ENCODE assay signal across 11 cellular contexts in genomic region chr4:83581411-83582288, GRCh38. TPM values are rescaled to one million over a fixed set of nuclear protein-coding genes. Genes with fewer than 3 reads are reported as not detected.
A peak's percentile ranks its signal among the peaks of the same experiment; 100 is the strongest.
DNase-seq lines count a peak whose midpoint lies in the region; ATAC-seq, FAIRE-seq and TF ChIP-seq lines count a peak whose summit lies in the region.
"Had no signal": no experiment of that assay in that cellular context is flagged by ENCODE, and none has a peak within 500 bp of the region (broad histone marks: within the 10 kb centered on the region; RNA-seq: fewer than 3 reads in every experiment).

No MANE protein-coding gene starts in this region.

- H4K20me1 ChIP-seq in GM23248 (ENCODE audit: insufficient read depth), result no peaks in the 10 kb centered on the region

- H3K4me1 Mint-ChIP-seq in dendritic cell treated with granulocyte-macrophage colony-stimulating factor and Interleukin-4, amounts not matched to agents 40 ng/mL and 50 ng/mL, for 4 days (ENCODE audit: low read depth), result peaks cover 36% of the 10 kb centered on the region

- H3K27me3 Mint-ChIP-seq in dendritic cell treated with granulocyte-macrophage colony-stimulating factor and Interleukin-4, amounts not matched to agents 40 ng/mL and 50 ng/mL, for 4 days, result no peaks in the 10 kb centered on the region

- H3K27ac Mint-ChIP-seq in dendritic cell treated with granulocyte-macrophage colony-stimulating factor and Interleukin-4, amounts not matched to agents 40 ng/mL and 50 ng/mL, for 4 days, result peak overlapping the region; percentile 71

- intact Hi-C loops in dendritic cell treated with granulocyte-macrophage colony-stimulating factor and Interleukin-4, amounts not matched to agents 40 ng/mL and 50 ng/mL, for 4 days (cut with micrococcal nuclease), result no loop called here
- intact Hi-C loops in aorta (cut with DNase I), result no loop called here

- no peaks in the 10 kb centered on the region for H3K36me3 Mint-ChIP-seq in dendritic cell treated with granulocyte-macrophage colony-stimulating factor and Interleukin-4, amounts not matched to agents 40 ng/mL and 50 ng/mL, for 4 days (ENCODE audit: low read depth)

- H3K36me3 ChIP-seq in GM23248 (ENCODE audit: low read depth) (no peaks in the 10 kb centered on the region), aorta (ENCODE audit: control insufficient read depth in 1 of 2, insufficient read depth in 2 of 2, low read length in 1 of 2) (no peaks in the 10 kb centered on the region)
- H3K36me3 ChIP-seq: adrenal gland, pancreas had no signal

- in situ Hi-C loops in GM23248 (cut with MboI), result no loop called here

- no peaks in the 10 kb centered on the region for H3K9me2 ChIP-seq in GM23248 (ENCODE audit: insufficient read depth)

- H3K4me3 ChIP-seq in coronary artery (no peak overlapping the region), GM23248 (no peak overlapping the region), aorta (ENCODE audit: low read length in 2 of 2) (no peak overlapping the region)
- H3K4me3 ChIP-seq: adrenal gland, pancreas had no signal

- H2AFZ ChIP-seq in GM23248, result no peak overlapping the region

- H3K79me2 ChIP-seq in GM23248 (ENCODE audit: insufficient read depth), result no peaks in the 10 kb centered on the region

- H3K27me3 ChIP-seq in GM23248 (replicated peaks; ENCODE audit: insufficient read depth) (no peaks in the 10 kb centered on the region), aorta (ENCODE audit: control insufficient read depth in 1 of 2, insufficient read depth in 2 of 2, low read length in 1 of 2) (no peaks in the 10 kb centered on the region)
- H3K27me3 ChIP-seq: adrenal gland, pancreas had no signal

- H3K4me3 Mint-ChIP-seq in dendritic cell treated with granulocyte-macrophage colony-stimulating factor and Interleukin-4, amounts not matched to agents 40 ng/mL and 50 ng/mL, for 4 days, result peak overlapping the region; percentile 40

- DNase-seq in coronary artery (ENCODE audit: low spot score) (no peak), D721Med (ENCODE audit: insufficient read length, low spot score) (no peak), GM23248 (no peak), aorta (no peak)
- DNase-seq: glutamatergic neuron had no signal

- ATAC-seq in GM18517 (IDR thresholded peaks at IDR 0.05; ENCODE audit: unreplicated experiment) (peak; percentile 83), GM21619 (IDR thresholded peaks at IDR 0.05; ENCODE audit: unreplicated experiment) (peak; percentile 75), HG03460 (IDR thresholded peaks at IDR 0.05; ENCODE audit: unreplicated experiment) (peak; percentile 71), aorta (ENCODE audit: low FRiP score) (no peak)

- FAIRE-seq in D721Med (lab: Jason Lieb, UNC), result no peak

- no peaks in the 10 kb centered on the region for H3K9me3 Mint-ChIP-seq in dendritic cell treated with granulocyte-macrophage colony-stimulating factor and Interleukin-4, amounts not matched to agents 40 ng/mL and 50 ng/mL, for 4 days

- WGBS in GM23248 (ENCODE audit: low coverage in 1 of 2, low lambda C conversion rate in 2 of 2, missing lambda C conversion rate in 2 of 2), 2 experiments, result 97% methylated on average over 10 of the region's 10 CpGs
- 85 to 87% methylated on average over 10 of the region's 10 CpGs for WGBS in aorta, 2 donors

- no peak overlapping the region for H3K27ac ChIP-seq in coronary artery
- no peak overlapping the region for H3K27ac ChIP-seq in GM23248
- H3K27ac ChIP-seq in aorta (ENCODE audit: low read depth in 1 of 2, low read length in 2 of 2), result no peak overlapping the region
- H3K27ac ChIP-seq: adrenal gland, pancreas had no signal

- no peak overlapping the region for H3K4me2 ChIP-seq in GM23248 (ENCODE audit: unreplicated experiment)

- TF ChIP-seq CTCF in coronary artery (IDR thresholded peaks at IDR 0.05) (no peak), D721Med (IDR thresholded peaks at IDR 0.05; ENCODE audit: insufficient read depth, missing control alignments) (no peak)

- H3K4me1 ChIP-seq in GM23248 (ENCODE audit: insufficient read depth) (no peaks in the 10 kb centered on the region), aorta (ENCODE audit: control insufficient read depth in 1 of 2, insufficient read depth in 2 of 2, low read length in 2 of 2) (no peaks in the 10 kb centered on the region)
- H3K4me1 ChIP-seq: pancreas had no signal

- H3F3A ChIP-seq in GM23248 (ENCODE audit: insufficient read depth), result no peaks in the 10 kb centered on the region

- no peaks in the 10 kb centered on the region for H3K9me3 ChIP-seq in GM23248 (ENCODE audit: low read depth)
- H3K9me3 ChIP-seq in aorta (ENCODE audit: control insufficient read depth, low read length), result no peaks in the 10 kb centered on the region
- H3K9me3 ChIP-seq: adrenal gland, pancreas had no signal

- no peak overlapping the region for H3K9ac ChIP-seq in GM23248

RNA-seq across cellular contexts. Expression of gene GPAT3, which starts 45.7 kb away (rescaled TPM):
- 1.7 and 13.8 TPM in 2 replicates for total RNA-seq in GM23248 (2014; rRNA removed; shearing (Covaris generic))
- 2.5 and 3.2 TPM in 2 replicates for polyA plus RNA-seq in GM23248 (2016; fragmentation: Nextera tagmentation; extraction: Ambion mirVana)
- total RNA-seq in aorta, result 1 to 10 TPM; 5.1 to 7.5 TPM
- 1 to 10 TPM in 1 of 2 donors, under 1 TPM in 1; 0.90 to 8.9 TPM for polyA plus RNA-seq in aorta
